Comparison of ENCODE assay signal across 6 cellular contexts in genomic region chr16:30369091-30369937, GRCh38.
A peak's percentile ranks its signal among the peaks of the same experiment; 100 is the strongest.
DNase-seq lines count a peak whose midpoint lies in the region; ATAC-seq and TF ChIP-seq lines count a peak whose summit lies in the region.

No MANE protein-coding gene starts in this region.

- ATAC-seq in stimulated activated naive CD8-positive, alpha-beta T cell treated with anti-CD3 and anti-CD28 coated beads, Interleukin-15, amount 100 ng/mL, for 72 hours, result no peak

- peak overlapping the region; percentile 36 to 98 for H3K27ac Mint-ChIP-seq in stimulated activated naive CD8-positive, alpha-beta T cell treated with anti-CD3 and anti-CD28 coated beads, Interleukin-15, amount 100 ng/mL, for 72 hours

- no peaks in the 10 kb centered on the region for H3K9me3 Mint-ChIP-seq in stimulated activated naive CD8-positive, alpha-beta T cell treated with anti-CD3 and anti-CD28 coated beads, Interleukin-15, amount 100 ng/mL, for 72 hours

- no peak for TF ChIP-seq CTCF in fibroblast of mammary gland (conservative IDR thresholded peaks at IDR 0.05; ENCODE audit: control insufficient read depth, insufficient read depth, low read depth, low read length)

- DNase-seq in activated effector memory CD4-positive, alpha-beta T cell treated with anti-CD3 and anti-CD28 coated beads, Interleukin-2, amount 50 U/mL, for 16 hours, result peak; percentile 77
- no peak for DNase-seq in activated effector memory CD4-positive, alpha-beta T cell treated with Interleukin-2 at 50 U/mL for 16 hours
- DNase-seq in fibroblast of mammary gland (ENCODE audit: low read depth) (no peak), GDM1 (lab: John Stamatoyannopoulos, UW) (no peak), NCI-H2171 (lab: John Stamatoyannopoulos, UW) (no peak)
- no peak for DNase-seq in stimulated activated naive CD8-positive, alpha-beta T cell treated with anti-CD3 and anti-CD28 coated beads, Interleukin-15, amount 100 ng/mL, for 72 hours

- H3K4me1 Mint-ChIP-seq in stimulated activated naive CD8-positive, alpha-beta T cell treated with anti-CD3 and anti-CD28 coated beads, Interleukin-15, amount 100 ng/mL, for 72 hours, result peaks cover 54% of the 10 kb centered on the region

- H3K27me3 Mint-ChIP-seq in stimulated activated naive CD8-positive, alpha-beta T cell treated with anti-CD3 and anti-CD28 coated beads, Interleukin-15, amount 100 ng/mL, for 72 hours, result no peaks in the 10 kb centered on the region

- peak overlapping the region; percentile 84 for H3K4me3 ChIP-seq in fibroblast of mammary gland (ENCODE audit: control insufficient read depth, low read depth, low read length)

- peak overlapping the region; percentile 80 to 97 for H3K4me3 Mint-ChIP-seq in stimulated activated naive CD8-positive, alpha-beta T cell treated with anti-CD3 and anti-CD28 coated beads, Interleukin-15, amount 100 ng/mL, for 72 hours
